ENCODE assay signal across 20 cellular contexts in the genomic region with DNA sequence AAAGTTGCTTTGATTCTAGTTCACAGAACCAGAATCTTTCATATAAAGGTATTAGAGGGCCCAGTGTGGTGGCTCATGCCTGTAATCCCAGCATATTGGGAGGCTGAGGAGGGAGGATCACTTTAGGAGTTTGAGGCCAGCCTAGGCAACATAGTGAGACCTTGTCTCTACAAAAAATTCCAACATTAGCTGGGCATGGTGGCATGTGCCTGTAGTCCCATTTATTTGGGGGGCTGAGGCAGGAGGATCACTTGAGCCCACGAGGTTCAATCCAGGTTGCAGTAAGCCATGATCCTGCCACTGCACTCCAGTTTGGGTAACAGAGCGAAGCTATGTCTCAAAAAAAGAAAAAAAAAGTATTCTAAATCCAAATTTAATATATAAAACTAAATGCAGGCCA.
"Had no signal": no experiment of that assay in that cellular context is flagged by ENCODE, and none has a peak within 500 bp of the region (broad histone marks: within the 10 kb centered on the region; RNA-seq: fewer than 3 reads in every experiment).

No MANE protein-coding gene starts in this region.

- ATAC-seq: activated CD8-positive, alpha-beta T cell treated with anti-CD3 and anti-CD28 coated beads for 36 hours; activated naive CD8-positive, alpha-beta T cell treated with anti-CD3 and anti-CD28 coated beads, Interleukin-2, amount 50 U/mL, for 24 hours; left cardiac atrium; left ventricle myocardium superior; naive thymus-derived CD8-positive, alpha-beta T cell; right cardiac atrium; WTC11 had no signal

- H3K9me3 ChIP-seq: testis, transverse colon, vagina had no signal

- H3K9me3 Mint-ChIP-seq: central memory CD8-positive, alpha-beta T cell; dendritic cell treated with granulocyte-macrophage colony-stimulating factor and Interleukin-4, amounts not matched to agents 40 ng/mL and 50 ng/mL, for 4 days; endodermal cell; WTC11 had no signal

- H3K4me1 Mint-ChIP-seq: endodermal cell had no signal

- H3K4me3 Mint-ChIP-seq: activated CD8-positive, alpha-beta T cell treated with anti-CD3 and anti-CD28 coated beads for 36 hours; activated naive CD4-positive, alpha-beta T cell treated with anti-CD3 and anti-CD28 coated beads, Interleukin-2, amount 50 U/mL, for 24 hours; activated naive CD8-positive, alpha-beta T cell treated with anti-CD3 and anti-CD28 coated beads, Interleukin-2, amount 50 U/mL, for 24 hours; central memory CD8-positive, alpha-beta T cell; dendritic cell treated with granulocyte-macrophage colony-stimulating factor and Interleukin-4, amounts not matched to agents 40 ng/mL and 50 ng/mL, for 4 days; endodermal cell; naive thymus-derived CD8-positive, alpha-beta T cell; WTC11 had no signal

- H3K27ac ChIP-seq: testis, vagina had no signal

- DNase-seq: activated CD4-positive, alpha-beta T cell treated with anti-CD3 and anti-CD28 coated beads, Interleukin-2, amount 50 U/mL, for 1 hour; activated CD8-positive, alpha-beta T cell treated with anti-CD3 and anti-CD28 coated beads for 36 hours; activated naive CD8-positive, alpha-beta T cell treated with anti-CD3 and anti-CD28 coated beads, Interleukin-2, amount 50 U/mL, for 24 hours; activated T-cell treated with anti-CD3 and anti-CD28 coated beads, Interleukin-2, amount 50 U/mL, for 48 hours; endodermal cell; islet precursor cell; left cardiac atrium; left ventricle myocardium superior; naive thymus-derived CD8-positive, alpha-beta T cell; right cardiac atrium; stimulated activated CD4-positive, alpha-beta T cell treated with anti-CD3 and anti-CD28 coated beads, Interleukin-2, amount 100 ng/mL, for 48 hours; stimulated activated naive CD4-positive, alpha-beta T cell treated with Interleukin-2 at 50 U/mL for 16 hours; T-helper 2 cell; testis; transverse colon had no signal

- H3K4me3 ChIP-seq: testis, transverse colon, vagina had no signal

- H3K27me3 Mint-ChIP-seq: activated CD8-positive, alpha-beta T cell treated with anti-CD3 and anti-CD28 coated beads for 36 hours; activated naive CD4-positive, alpha-beta T cell treated with anti-CD3 and anti-CD28 coated beads, Interleukin-2, amount 50 U/mL, for 24 hours; activated naive CD8-positive, alpha-beta T cell treated with anti-CD3 and anti-CD28 coated beads, Interleukin-2, amount 50 U/mL, for 24 hours; central memory CD8-positive, alpha-beta T cell; naive thymus-derived CD8-positive, alpha-beta T cell had no signal

- H3K27ac Mint-ChIP-seq: activated CD8-positive, alpha-beta T cell treated with anti-CD3 and anti-CD28 coated beads for 36 hours; activated naive CD4-positive, alpha-beta T cell treated with anti-CD3 and anti-CD28 coated beads, Interleukin-2, amount 50 U/mL, for 24 hours; activated naive CD8-positive, alpha-beta T cell treated with anti-CD3 and anti-CD28 coated beads, Interleukin-2, amount 50 U/mL, for 24 hours; dendritic cell treated with granulocyte-macrophage colony-stimulating factor and Interleukin-4, amounts not matched to agents 40 ng/mL and 50 ng/mL, for 4 days; endodermal cell had no signal

- H3K27me3 ChIP-seq: testis, transverse colon, vagina had no signal
